Comparison of ENCODE assay signal across 11 cellular contexts in the genomic region with DNA sequence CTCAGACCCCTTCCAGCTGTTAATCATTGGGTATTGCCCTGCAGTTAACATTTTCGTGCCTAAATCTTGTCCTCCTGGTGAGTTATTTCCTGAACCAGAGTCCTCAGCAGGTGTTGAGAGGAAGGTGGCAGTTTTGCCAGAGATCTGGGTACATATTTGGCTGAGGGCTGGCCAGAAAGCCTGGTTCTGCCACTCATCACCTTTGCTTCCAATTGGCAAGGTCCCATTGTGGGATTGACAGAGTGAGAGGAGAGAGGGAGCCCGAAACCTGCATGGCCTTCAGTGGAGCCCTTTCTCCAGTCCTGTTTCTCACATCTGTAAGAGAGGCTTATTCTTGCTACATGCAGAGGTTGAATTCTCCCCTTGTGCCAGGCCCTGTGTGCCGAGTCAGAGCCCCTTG. TPM values are rescaled to one million over a fixed set of nuclear protein-coding genes. Genes with fewer than 3 reads are reported as not detected.
DNase-seq lines count a peak whose midpoint lies in the region; ATAC-seq and TF ChIP-seq lines count a peak whose summit lies in the region.
"Had no signal": no experiment of that assay in that cellular context is flagged by ENCODE, and none has a peak within 500 bp of the region (broad histone marks: within the 10 kb centered on the region; RNA-seq: fewer than 3 reads in every experiment).

No MANE protein-coding gene starts in this region.

- intact Hi-C loops in gastrocnemius medialis (cut with DNase I; ENCODE audit: low total_unique reads): no loop called here

- peak overlapping the region in 3 of 4 donors; percentile 2 to 10 (median 8) for H3K27ac ChIP-seq in gastrocnemius medialis
- H3K27ac ChIP-seq: adrenal gland, SJSA1 had no signal

- in situ Hi-C loops in gastrocnemius medialis (cut with MboI; ENCODE audit: low sequenced_read_pairs in 4 of 4): no loop called here

- no peaks in the 10 kb centered on the region for H3K9me3 ChIP-seq in gastrocnemius medialis
- H3K9me3 ChIP-seq: adrenal gland, SJSA1 had no signal

- H3K4me3 ChIP-seq in gastrocnemius medialis: no peak overlapping the region
- H3K4me3 ChIP-seq: adrenal gland, SJSA1 had no signal

- no peaks in the 10 kb centered on the region for H3K27me3 ChIP-seq in gastrocnemius medialis
- H3K27me3 ChIP-seq: adrenal gland, SJSA1 had no signal

- peak; percentile 93 for ATAC-seq in left lobe of liver
- ATAC-seq in gastrocnemius medialis: peak; percentile 61 to 70

- H3K36me3 ChIP-seq in gastrocnemius medialis: no peaks in the 10 kb centered on the region
- H3K36me3 ChIP-seq: adrenal gland, SJSA1 had no signal

- DNase-seq in HT-29 (ENCODE audit: low spot score) (peak; percentile 39), cerebellar cortex (ENCODE audit: low spot score) (peak; percentile 85), left lobe of liver (ENCODE audit: low spot score) (peak; percentile 75), gastrocnemius medialis (peak in 1 of 2 donors; percentile 52), cortex of kidney (lab: John Stamatoyannopoulos, UW) (no peak), A172 (ENCODE audit: low spot score) (no peak), NCI-H1048 (lab: John Stamatoyannopoulos, UW) (no peak)
- DNase-seq: activated CD4-positive, CD25-positive, alpha-beta regulatory T cell treated with anti-CD3 and anti-CD28 coated beads, Interleukin-2, amount 50 U/mL, for 72 hours; activated effector memory CD4-positive, alpha-beta T cell treated with Interleukin-2 at 50 U/mL for 16 hours; adrenal gland had no signal

- H3K4me1 ChIP-seq in gastrocnemius medialis: peaks cover 6 to 13% of the 10 kb centered on the region in 2 donors

- TF ChIP-seq POLR2A in gastrocnemius medialis (IDR thresholded peaks at IDR 0.05): no peak

- no peak for TF ChIP-seq CTCF in gastrocnemius medialis (IDR thresholded peaks at IDR 0.05 in 4 of 5, conservative IDR thresholded peaks at IDR 0.05 in 1 of 5)

RNA-seq across cellular contexts. Expression of gene TKT, which starts 8.9 kb away (rescaled TPM):
- total RNA-seq in HT-29 (2014; rRNA removed; shearing (Covaris generic)): 864 and 898 TPM in 2 replicates
- total RNA-seq in left lobe of liver (109 TPM), gastrocnemius medialis (10 to 100 TPM; 18.5 to 41.3 (median 23.8) TPM)
- 406 and 438 TPM in 2 replicates for total RNA-seq in A172 (2014; rRNA removed; shearing (Covaris generic))

Comparison
In these comparisons a context has a peak if more than half of its experiments do, and no peak if none do; other contexts are left out.
1. DNase-seq: peak in HT-29 (single experiment), cerebellar cortex (single experiment) and left lobe of liver (single experiment); none in cortex of kidney (single experiment), A172 (single experiment) and NCI-H1048 (single experiment).